ENCODE assay signal across 2 cellular contexts in genomic region chr6:14540276-14540675, GRCh38.
TF ChIP-seq lines count a peak whose summit lies in the region.

No MANE protein-coding gene starts in this region.

TF ChIP-seq in H1, 55 proteins besides CTCF, POLR2A, EP300 and RAD21:
- TF ChIP-seq JUND (IDR thresholded peaks at IDR 0.05; ENCODE audit: low read length) (no peak), TCF12 (IDR thresholded peaks at IDR 0.05; ENCODE audit: low read depth, low read length) (no peak), RFX5 (IDR thresholded peaks at IDR 0.05; ENCODE audit: borderline replicate concordance, low read depth, low read length) (no peak), SIRT6 (IDR thresholded peaks at IDR 0.05; ENCODE audit: low read length) (no peak), CHD1 (IDR thresholded peaks at IDR 0.05; ENCODE audit: low read depth, low read length) (no peak), CHD7 (IDR thresholded peaks at IDR 0.05; ENCODE audit: insufficient replicate concordance, low read length) (no peak), USF2 (IDR thresholded peaks at IDR 0.05; ENCODE audit: low read length) (no peak), CTBP2 (IDR thresholded peaks at IDR 0.05; ENCODE audit: borderline replicate concordance, insufficient read depth, insufficient read length, low read length) (no peak)

TF ChIP-seq in HEK293T, 16 proteins besides CTCF, POLR2A, EP300 and RAD21:
- TF ChIP-seq FOXK2 (IDR thresholded peaks at IDR 0.05) (no peak), PKNOX1 (IDR thresholded peaks at IDR 0.05) (no peak), HDGF (IDR thresholded peaks at IDR 0.05; ENCODE audit: borderline replicate concordance) (no peak), FOXM1 (IDR thresholded peaks at IDR 0.05; ENCODE audit: borderline replicate concordance) (no peak), FOXA1 (IDR thresholded peaks at IDR 0.05) (no peak), ZNF384 (IDR thresholded peaks at IDR 0.05) (no peak), ELF4 (IDR thresholded peaks at IDR 0.05) (no peak), TARDBP (IDR thresholded peaks at IDR 0.05) (no peak), ARNT (IDR thresholded peaks at IDR 0.05) (no peak), SP1 (IDR thresholded peaks at IDR 0.05) (no peak), LEF1 (IDR thresholded peaks at IDR 0.05; ENCODE audit: borderline replicate concordance) (no peak), CTBP1 (IDR thresholded peaks at IDR 0.05; ENCODE audit: borderline replicate concordance) (no peak), SUZ12 (IDR thresholded peaks at IDR 0.05) (no peak), BHLHE40 (IDR thresholded peaks at IDR 0.05; ENCODE audit: borderline replicate concordance) (no peak), NFRKB (IDR thresholded peaks at IDR 0.05) (no peak), L3MBTL2 (conservative IDR thresholded peaks at IDR 0.05) (no peak)
